8 cellular contexts compared by ENCODE assay signal in genomic region chrX:41337140-41337539, GRCh38. TPM values are rescaled to one million over a fixed set of nuclear protein-coding genes. Genes with fewer than 3 reads are reported as not detected.
A peak's percentile ranks its signal among the peaks of the same experiment; 100 is the strongest.
DNase-seq lines count a peak whose midpoint lies in the region; ATAC-seq and TF ChIP-seq lines count a peak whose summit lies in the region.

No MANE protein-coding gene starts in this region.

- no peak overlapping the region for H3K27ac ChIP-seq in Panc1 (ENCODE audit: low read length)

- no peaks in the 10 kb centered on the region for H3K27me3 ChIP-seq in Panc1 (ENCODE audit: control insufficient read depth, insufficient read depth, low read length)

- H3K4me3 ChIP-seq in GM12864 (ENCODE audit: low read depth, low read length) = peak overlapping the region; percentile 90; the same call in 1 of the 2 replicates
- peak overlapping the region; percentile 59 to 78 for H3K4me3 ChIP-seq in Panc1 (ENCODE audit: low read depth in 2 of 2, low read length in 2 of 2)
- H3K4me3 ChIP-seq in epithelial cell of proximal tubule (ENCODE audit: low read depth, low read length) = peak overlapping the region; percentile 94

- peaks cover 13% of the 10 kb centered on the region for H3K4me1 ChIP-seq in Panc1 (ENCODE audit: control insufficient read depth, insufficient read depth, low read length)

- intact Hi-C loops in Panc1 (cut with micrococcal nuclease; ENCODE audit: unreplicated experiment) = loop anchor here (5.0 to 10.0 kb wide), 2 partner anchors 62 to 105 kb away; no protein-coding TSS in a partner anchor

- H3K4me3 Mint-ChIP-seq in progenitor cell of endocrine pancreas (ENCODE audit: low read depth) = peak overlapping the region; percentile 80

- peaks cover 4% of the 10 kb centered on the region for H3K9me3 Mint-ChIP-seq in progenitor cell of endocrine pancreas (ENCODE audit: low read depth)

- H3K27me3 Mint-ChIP-seq in progenitor cell of endocrine pancreas = no peaks in the 10 kb centered on the region

- in situ Hi-C loops in Panc1 (cut with HindIII; ENCODE audit: low pct_unique_long_range_greater_than_20kb, low sequenced_read_pairs) = no loop called here

- POLR2A ChIA-PET in Panc1 (lab: Charles Lee) = no interaction called here

- ATAC-seq in Panc1 (no peak), HG02884 (IDR thresholded peaks at IDR 0.05; ENCODE audit: unreplicated experiment) (no peak)

- CTCF ChIA-PET in Panc1 (lab: Charles Lee) = no interaction called here

- peaks cover 13% of the 10 kb centered on the region for H3K4me1 Mint-ChIP-seq in progenitor cell of endocrine pancreas (ENCODE audit: low read depth)

- peaks cover 14% of the 10 kb centered on the region for H3K36me3 Mint-ChIP-seq in progenitor cell of endocrine pancreas (ENCODE audit: insufficient read depth)

- BruUV-seq in Panc1 (replicated peaks; lab: Mats Ljungman, UMichigan) = no TSS peak

- DNase-seq in GM12864 (ENCODE audit: low read depth) = no peak
- DNase-seq in Panc1 (ENCODE audit: low read depth, low spot score) = no peak
- no peak for DNase-seq in epithelial cell of proximal tubule (ENCODE audit: low read depth)
- DNase-seq in progenitor cell of endocrine pancreas (ENCODE audit: low spot score, unreplicated experiment) = no peak
- no peak for DNase-seq in NCI-H446 treated with DMSO at 0.1 percent for 48 hours (lab: John Stamatoyannopoulos, UW)
- DNase-seq in NCI-H1930 (lab: John Stamatoyannopoulos, UW) = no peak
- DNase-seq in RPMI8226 = no peak

- no peaks in the 10 kb centered on the region for H3K9me3 ChIP-seq in Panc1 (ENCODE audit: control insufficient read depth, insufficient read depth, low read depth, low read length)

- H3K36me3 ChIP-seq in Panc1 (ENCODE audit: control insufficient read depth, insufficient read depth, low read length) = peaks cover 15% of the 10 kb centered on the region

- no peak for TF ChIP-seq CTCF in GM12864 (IDR thresholded peaks at IDR 0.05; ENCODE audit: low read depth, low read length, missing control alignments)
- TF ChIP-seq CTCF in Panc1 (IDR thresholded peaks at IDR 0.05) = no peak
- TF ChIP-seq CTCF in epithelial cell of proximal tubule (conservative IDR thresholded peaks at IDR 0.05; ENCODE audit: low read depth, low read length) = no peak
- no peak for TF ChIP-seq CTCF in progenitor cell of endocrine pancreas (IDR thresholded peaks at IDR 0.05; ENCODE audit: unreplicated experiment)

- H3K27ac Mint-ChIP-seq in progenitor cell of endocrine pancreas = no peak overlapping the region

RNA-seq across cellular contexts. Expression of gene DDX3X, which starts 3.2 kb away (rescaled TPM):
- total RNA-seq in Panc1 (2021; ENCODE audit: unreplicated experiment) (266 TPM), epithelial cell of proximal tubule (87.6 and 202 TPM in 2 replicates), progenitor cell of endocrine pancreas (308 and 338 TPM in 2 replicates)
- 110 TPM for polyA plus RNA-seq in Panc1 (2012; ENCODE audit: insufficient read length)
